1 cellular context compared by ENCODE assay signal in genomic region chr12:70288817-70289216, GRCh38.
TF ChIP-seq lines count a peak whose summit lies in the region.

No MANE protein-coding gene starts in this region.

TF ChIP-seq in GM23338, 12 proteins besides CTCF, POLR2A, EP300 and RAD21 (continued from another document):
- no peak for TF ChIP-seq ZNF462 (CRISPR knock-in tag; IDR thresholded peaks at IDR 0.05)
- no peak for TF ChIP-seq JUNB (IDR thresholded peaks at IDR 0.05; ENCODE audit: unreplicated experiment)
- no peak for TF ChIP-seq ZNF331 (CRISPR knock-in tag; IDR thresholded peaks at IDR 0.05; ENCODE audit: low read depth)
- TF ChIP-seq REST (IDR thresholded peaks at IDR 0.05; ENCODE audit: unreplicated experiment): no peak
